24 cellular contexts compared by ENCODE assay signal in genomic region chr3:72535789-72536188, GRCh38.
A peak's percentile ranks its signal among the peaks of the same experiment; 100 is the strongest.
DNase-seq lines count a peak whose midpoint lies in the region; ATAC-seq and TF ChIP-seq lines count a peak whose summit lies in the region.
"Had no signal": no experiment of that assay in that cellular context is flagged by ENCODE, and none has a peak within 500 bp of the region (broad histone marks: within the 10 kb centered on the region; RNA-seq: fewer than 3 reads in every experiment).

No MANE protein-coding gene starts in this region.

- no peak overlapping the region for H3K27ac Mint-ChIP-seq in activated T-cell treated with anti-CD3 and anti-CD28 coated beads, Interleukin-2, amount 50 U/mL, for 72 hours
- H3K27ac Mint-ChIP-seq in activated T-cell treated with anti-CD3 and anti-CD28 coated beads, Interleukin-2, amount 50 U/mL, for 24 hours = no peak overlapping the region

- no peaks in the 10 kb centered on the region for H3K36me3 ChIP-seq in HUES48 (ENCODE audit: control insufficient read depth, insufficient read depth, low read length)
- H3K36me3 ChIP-seq in neutrophil = no peaks in the 10 kb centered on the region
- H3K36me3 ChIP-seq: left lung, prostate gland, upper lobe of right lung had no signal

- H3K4me1 ChIP-seq in HUES48 (ENCODE audit: control insufficient read depth, insufficient read depth, low read length) = peaks cover 20% of the 10 kb centered on the region
- peaks cover 5 to 7% of the 10 kb centered on the region in 2 experiments for H3K4me1 ChIP-seq in neutrophil (ENCODE audit: control insufficient read depth in 1 of 2, insufficient read depth in 1 of 2, low read depth in 1 of 2, low read length in 1 of 2)
- H3K4me1 ChIP-seq: A549, body of pancreas, left lung, prostate gland, upper lobe of right lung had no signal

- H3K9me3 ChIP-seq in HUES48 (ENCODE audit: control insufficient read depth, insufficient read depth, low read length) = no peaks in the 10 kb centered on the region
- no peaks in the 10 kb centered on the region for H3K9me3 ChIP-seq in neutrophil
- H3K9me3 ChIP-seq: A549, body of pancreas, left lung, prostate gland, upper lobe of right lung had no signal

- H3K27me3 Mint-ChIP-seq in activated T-cell treated with anti-CD3 and anti-CD28 coated beads, Interleukin-2, amount 50 U/mL, for 72 hours (ENCODE audit: low read depth) = peaks cover 26% of the 10 kb centered on the region
- H3K27me3 Mint-ChIP-seq in activated T-cell treated with anti-CD3 and anti-CD28 coated beads, Interleukin-2, amount 50 U/mL, for 24 hours = peaks cover 12% of the 10 kb centered on the region

- peaks cover 8 to 9% of the 10 kb centered on the region in 2 donors for H3K9me3 Mint-ChIP-seq in activated T-cell treated with anti-CD3 and anti-CD28 coated beads, Interleukin-2, amount 50 U/mL, for 72 hours
- H3K9me3 Mint-ChIP-seq in activated T-cell treated with anti-CD3 and anti-CD28 coated beads, Interleukin-2, amount 50 U/mL, for 24 hours = peaks cover 4% of the 10 kb centered on the region

- TF ChIP-seq CTCF in neutrophil (IDR thresholded peaks at IDR 0.05) = no peak

- no peak overlapping the region for H3K9ac ChIP-seq in HUES48 (ENCODE audit: low read depth, low read length)

- DNase-seq in activated T-cell treated with anti-CD3 and anti-CD28 coated beads, Interleukin-2, amount 50 U/mL, for 72 hours = no peak
- no peak for DNase-seq in activated T-cell treated with anti-CD3 and anti-CD28 coated beads, Interleukin-2, amount 50 U/mL, for 24 hours
- DNase-seq in left ventricle myocardium superior (no peak), NCI-H1092 (lab: John Stamatoyannopoulos, UW) (no peak), C1 segment of cervical spinal cord (lab: John Stamatoyannopoulos, UW) (no peak)
- no peak for DNase-seq in stimulated activated CD4-positive, alpha-beta T cell treated with anti-CD3 and anti-CD28 coated beads, Interleukin-4, amount 100 ng/mL, for 24 hours
- DNase-seq: activated CD8-positive, alpha-beta memory T cell treated with anti-CD3 and anti-CD28 coated beads, Interleukin-2, amount 50 U/mL, for 48 hours; activated effector memory CD4-positive, alpha-beta T cell treated with Interleukin-2 at 50 U/mL for 16 hours; body of pancreas; effector memory CD4-positive, alpha-beta T cell; erythroblast; GF-D8; Kasumi-1; left lung; NCI-H1930; NCI-H526 treated with DMSO at 0.1 percent for 48 hours; upper lobe of right lung had no signal

- ATAC-seq in activated T-cell treated with anti-CD3 and anti-CD28 coated beads, Interleukin-2, amount 50 U/mL, for 72 hours (replicated peaks in 1 of 2) = peak; percentile 34 to 39
- ATAC-seq in left ventricle myocardium superior = peak; percentile 88
- ATAC-seq: A549, body of pancreas, left lung, SK-N-SH treated with all-trans-retinoic acid at 6 μM for 48 hours, upper lobe of right lung had no signal

- H3K4me1 Mint-ChIP-seq in activated T-cell treated with anti-CD3 and anti-CD28 coated beads, Interleukin-2, amount 50 U/mL, for 72 hours (ENCODE audit: low read depth) = peaks cover 63% of the 10 kb centered on the region
- peaks cover 33% of the 10 kb centered on the region for H3K4me1 Mint-ChIP-seq in activated T-cell treated with anti-CD3 and anti-CD28 coated beads, Interleukin-2, amount 50 U/mL, for 24 hours (ENCODE audit: low read depth)

- H3K27me3 ChIP-seq in HUES48 (ENCODE audit: control insufficient read depth, insufficient read depth, low read length) = peaks cover 24% of the 10 kb centered on the region
- no peaks in the 10 kb centered on the region for H3K27me3 ChIP-seq in neutrophil
- H3K27me3 ChIP-seq: body of pancreas, hepatocyte, left lung, upper lobe of right lung had no signal

- intact Hi-C loops in left ventricle myocardium superior (cut with micrococcal nuclease) = no loop called here

- H3K27ac ChIP-seq in HUES48 (ENCODE audit: low read depth, low read length) (peak overlapping the region; percentile 74), neutrophil (peak overlapping the region; percentile 21)
- H3K27ac ChIP-seq: A549, body of pancreas, hepatocyte, left lung, prostate gland, upper lobe of right lung, VCaP had no signal

- H3K4me3 ChIP-seq in HUES48 (ENCODE audit: low read depth, low read length) (no peak overlapping the region), neutrophil (ENCODE audit: low read depth in 1 of 2, low read length in 1 of 2) (no peak overlapping the region)
- H3K4me3 ChIP-seq: A549, body of pancreas, hepatocyte, left lung, prostate gland, upper lobe of right lung had no signal

- no peak overlapping the region for H3K4me3 Mint-ChIP-seq in activated T-cell treated with anti-CD3 and anti-CD28 coated beads, Interleukin-2, amount 50 U/mL, for 72 hours
- H3K4me3 Mint-ChIP-seq in activated T-cell treated with anti-CD3 and anti-CD28 coated beads, Interleukin-2, amount 50 U/mL, for 24 hours = no peak overlapping the region

- H3K36me3 Mint-ChIP-seq in activated T-cell treated with anti-CD3 and anti-CD28 coated beads, Interleukin-2, amount 50 U/mL, for 72 hours (ENCODE audit: insufficient read depth in 2 of 2) = peaks cover 7% of the 10 kb centered on the region in 2 donors
- no peaks in the 10 kb centered on the region for H3K36me3 Mint-ChIP-seq in activated T-cell treated with anti-CD3 and anti-CD28 coated beads, Interleukin-2, amount 50 U/mL, for 24 hours (ENCODE audit: low read depth)
